ENCODE assay signal across 19 cellular contexts in genomic region chr4:148367756-148368155, GRCh38.
"Had no signal": no experiment of that assay in that cellular context is flagged by ENCODE, and none has a peak within 500 bp of the region (broad histone marks: within the 10 kb centered on the region; RNA-seq: fewer than 3 reads in every experiment).

No MANE protein-coding gene starts in this region.

- H3K27me3 Mint-ChIP-seq: naive B cell; stimulated activated memory B cell treated with anti-CD40 and anti-IgM and Interleukin-4, amounts not matched to agents 10 μg/mL and 1 μg/mL and 100 μg/mL, for 72 hours had no signal

- H3K9me3 Mint-ChIP-seq: naive B cell; stimulated activated memory B cell treated with anti-CD40 and anti-IgM and Interleukin-4, amounts not matched to agents 10 μg/mL and 1 μg/mL and 100 μg/mL, for 72 hours had no signal

- H3K27ac Mint-ChIP-seq: stimulated activated memory B cell treated with anti-CD40 and anti-IgM and Interleukin-4, amounts not matched to agents 10 μg/mL and 1 μg/mL and 100 μg/mL, for 72 hours had no signal

- H3K36me3 ChIP-seq: heart right ventricle, neutrophil, spleen, stomach, thoracic aorta, transverse colon had no signal

- ATAC-seq: heart right ventricle; sciatic nerve; stimulated activated memory B cell treated with anti-CD40 and anti-IgM and Interleukin-4, amounts not matched to agents 10 μg/mL and 1 μg/mL and 100 μg/mL, for 72 hours had no signal

- DNase-seq: effector CD4-positive, alpha-beta T cell; foreskin melanocyte; heart right ventricle; hypothalamus; kidney glomerular epithelial cell; mesendoderm; naive B cell; spleen; stimulated activated CD4-positive, alpha-beta T cell treated with anti-CD3 and anti-CD28 coated beads, Interleukin-15, amount 100 ng/mL, for 24 hours; stimulated activated CD4-positive, alpha-beta T cell treated with anti-CD3 and anti-CD28 coated beads, Interleukin-1b, Interleukin-23, amount 100 ng/mL, for 48 hours; stimulated activated CD4-positive, alpha-beta T cell treated with anti-CD3 and anti-CD28 coated beads, Interleukin-4, amount 100 ng/mL, for 24 hours; stomach; substantia nigra; transverse colon had no signal

- H3K36me3 Mint-ChIP-seq: stimulated activated memory B cell treated with anti-CD40 and anti-IgM and Interleukin-4, amounts not matched to agents 10 μg/mL and 1 μg/mL and 100 μg/mL, for 72 hours had no signal

- H3K27me3 ChIP-seq: heart right ventricle, neutrophil, spleen, stomach, transverse colon had no signal

- H3K4me3 Mint-ChIP-seq: naive B cell; stimulated activated memory B cell treated with anti-CD40 and anti-IgM and Interleukin-4, amounts not matched to agents 10 μg/mL and 1 μg/mL and 100 μg/mL, for 72 hours had no signal

- H3K27ac ChIP-seq: coronary artery, heart right ventricle, neutrophil, spleen, stomach, thoracic aorta, transverse colon had no signal

- H3K4me3 ChIP-seq: coronary artery, heart right ventricle, spleen, stomach, thoracic aorta, transverse colon had no signal

- H3K9me3 ChIP-seq: heart right ventricle, neutrophil, spleen, stomach, thoracic aorta, transverse colon had no signal
